ENCODE assay signal across 8 cellular contexts in genomic region chr11:76236092-76237026, GRCh38. TPM values are rescaled to one million over a fixed set of nuclear protein-coding genes. Genes with fewer than 3 reads are reported as not detected.
DNase-seq lines count a peak whose midpoint lies in the region; ATAC-seq and TF ChIP-seq lines count a peak whose summit lies in the region.

No MANE protein-coding gene starts in this region.

- peaks cover 8% of the 10 kb centered on the region for H3K27me3 ChIP-seq in AG04450 (ENCODE audit: control insufficient read depth, insufficient read depth, low read length)
- H3K27me3 ChIP-seq in HUES64 (ENCODE audit: insufficient read depth, low read length) = no peaks in the 10 kb centered on the region

- POLR2A ChIA-PET in AG04450 (lab: Yijun Ruan, JAX) = no interaction called here

- H3K36me3 ChIP-seq in HUES64 (ENCODE audit: insufficient read depth, low read length) = no peaks in the 10 kb centered on the region

- DNase-seq in AG04450 (ENCODE audit: low read depth, low spot score) = no peak
- DNase-seq in SHP77 treated with DMSO at 0.1 percent for 48 hours (lab: John Stamatoyannopoulos, UW) = peak; percentile 77
- no peak for DNase-seq in astrocyte of the spinal cord (ENCODE audit: low read depth, low spot score)
- peak in 26 of 51 donors; percentile 54 to 96 (median 68) for DNase-seq in hypothalamus (lab: John Stamatoyannopoulos, UW)
- DNase-seq in retinal pigment epithelial cell (ENCODE audit: low read depth) = no peak

- TF ChIP-seq CTCF in AG04450 (IDR thresholded peaks at IDR 0.05; ENCODE audit: low read depth, low read length) (no peak), astrocyte of the spinal cord (IDR thresholded peaks at IDR 0.05; ENCODE audit: low read depth, low read length) (no peak), retinal pigment epithelial cell (conservative IDR thresholded peaks at IDR 0.05; ENCODE audit: low read depth, low read length) (no peak)

- H3K9me3 ChIP-seq in AG04450 (ENCODE audit: control insufficient read depth, insufficient read depth, low read length) = no peaks in the 10 kb centered on the region; the same call in 1 of the 2 replicates
- no peaks in the 10 kb centered on the region for H3K9me3 ChIP-seq in HUES64 (ENCODE audit: insufficient read depth, low read depth, low read length)

- H3K4me1 ChIP-seq in HUES64 (ENCODE audit: insufficient read depth, low read length) = peaks cover 8% of the 10 kb centered on the region; the same call in 1 of the 2 replicates

- peak; percentile 12 for ATAC-seq in GM19035 (IDR thresholded peaks at IDR 0.05; ENCODE audit: unreplicated experiment)
- no peak for ATAC-seq in HG03342 (IDR thresholded peaks at IDR 0.05; ENCODE audit: unreplicated experiment)

- H3K9ac ChIP-seq in HUES64 (ENCODE audit: low read depth, low read length) = peak overlapping the region; percentile 69

- H3K27ac ChIP-seq in AG04450 (ENCODE audit: low read depth, low read length) (peak overlapping the region; percentile 31), HUES64 (ENCODE audit: low read depth, low read length) (no peak overlapping the region)

- H3K4me3 ChIP-seq in AG04450 (ENCODE audit: low read depth, low read length) (peak overlapping the region; percentile 91), HUES64 (ENCODE audit: low read length) (peak overlapping the region; percentile 83), astrocyte of the spinal cord (ENCODE audit: low read depth, low read length) (peak overlapping the region; percentile 93), retinal pigment epithelial cell (ENCODE audit: low read length) (peak overlapping the region; percentile 90)

- WGBS in HUES64 = 1% methylated on average over 44 of the region's 44 CpGs

- CTCF ChIA-PET in AG04450 (lab: Charles Lee) = interaction anchor here (1.4 to 2.8 kb wide), 2 partner anchors 28 to 276 kb away, joined by 4 to 13 read pairs; no protein-coding TSS in a partner anchor

- in situ Hi-C loops in astrocyte of the spinal cord (cut with HindIII; ENCODE audit: low sequenced_read_pairs) = no loop called here

RNA-seq across cellular contexts. Expression of gene WNT11, which starts 30.1 kb away (rescaled TPM):
- not detected in 2 replicates for polyA plus RNA-seq in AG04450 (2011; rRNA removed)
- polyA minus RNA-seq in AG04450 (2011; rRNA and poly(A)+ RNA removed) = not detected in 2 replicates
- polyA plus RNA-seq in HUES64 (2013, experiment 1 of 2) = not detected
- polyA plus RNA-seq in HUES64 (2013, experiment 2 of 2) = 0.19 TPM

Comparison
In these comparisons a context has a peak if more than half of its experiments do, and no peak if none do; other contexts are left out.
1. DNase-seq: peak in SHP77 treated with DMSO at 0.1 percent for 48 hours (single experiment) and hypothalamus (26 of 51); none in AG04450 (single experiment), astrocyte of the spinal cord (single experiment) and retinal pigment epithelial cell (single experiment).
2. Peak in every context shown above with its lines, with median percentiles within 50 percentile points of each other: H3K4me3 ChIP-seq.